In genomic region chr4:154559141-154559841, GRCh38 we compare ENCODE assay signal across 9 cellular contexts. TPM values are rescaled to one million over a fixed set of nuclear protein-coding genes. Genes with fewer than 3 reads are reported as not detected.
A peak's percentile ranks its signal among the peaks of the same experiment; 100 is the strongest.
DNase-seq lines count a peak whose midpoint lies in the region; ATAC-seq and TF ChIP-seq lines count a peak whose summit lies in the region.
"Had no signal": no experiment of that assay in that cellular context is flagged by ENCODE, and none has a peak within 500 bp of the region (broad histone marks: within the 10 kb centered on the region; RNA-seq: fewer than 3 reads in every experiment).

No MANE protein-coding gene starts in this region.

- H3K27me3 ChIP-seq in Karpas-422 (ENCODE audit: low read length) (no peaks in the 10 kb centered on the region), left lung (no peaks in the 10 kb centered on the region), tibial artery (no peaks in the 10 kb centered on the region)

- H3K79me2 ChIP-seq in Karpas-422 (ENCODE audit: low read length) = no peaks in the 10 kb centered on the region

- POLR2A ChIA-PET in AG04449 (lab: Yijun Ruan, JAX) (interaction anchor here (1.1 kb wide), 1 partner anchor 9 kb away, joined by 5 read pairs; the partner anchor contains the start of gene PLRG1), GM10248 (lab: Yijun Ruan, JAX) (no interaction called here)

- no peak overlapping the region for H3K4me2 ChIP-seq in Karpas-422 (ENCODE audit: low read depth, low read length, poor library complexity, severe bottlenecking)

- H3K27ac ChIP-seq in Karpas-422 (ENCODE audit: low read length) (no peak overlapping the region), left lung (no peak overlapping the region), caudate nucleus (ENCODE audit: low read depth, low read length) (no peak overlapping the region), tibial artery (no peak overlapping the region)
- H3K27ac ChIP-seq: SJSA1 had no signal

- H3K9me3 ChIP-seq in Karpas-422 (ENCODE audit: low read length) (no peaks in the 10 kb centered on the region), left lung (no peaks in the 10 kb centered on the region), tibial artery (no peaks in the 10 kb centered on the region)
- H3K9me3 ChIP-seq: SJSA1 had no signal

- H3K4me3 ChIP-seq in AG04449 (ENCODE audit: low read depth, low read length) = no peak overlapping the region
- no peak overlapping the region for H3K4me3 ChIP-seq in Karpas-422 (ENCODE audit: low read length)
- H3K4me3 ChIP-seq in left lung = no peak overlapping the region
- H3K4me3 ChIP-seq in tibial artery = no peak overlapping the region
- H3K4me3 ChIP-seq: SJSA1 had no signal

- H3K4me1 ChIP-seq in Karpas-422 (ENCODE audit: low read length) (no peaks in the 10 kb centered on the region), left lung (no peaks in the 10 kb centered on the region), tibial artery (no peaks in the 10 kb centered on the region)
- H3K4me1 ChIP-seq: SJSA1 had no signal

- intact Hi-C loops in left lung (cut with DNase I) (no loop called here), tibial artery (cut with DNase I; ENCODE audit: low total_unique reads) (loop anchor here (5.0 kb wide), 1 partner anchor 63 kb away; no protein-coding TSS in a partner anchor)

- no peaks in the 10 kb centered on the region for H3K36me3 ChIP-seq in Karpas-422 (ENCODE audit: insufficient read depth, low read length)
- H3K36me3 ChIP-seq in left lung = no peaks in the 10 kb centered on the region
- no peaks in the 10 kb centered on the region for H3K36me3 ChIP-seq in tibial artery
- H3K36me3 ChIP-seq: SJSA1 had no signal

- TF ChIP-seq CTCF in AG04449 (IDR thresholded peaks at IDR 0.05; ENCODE audit: insufficient read depth, low read length, missing control alignments) (peak; percentile 59), GM10248 (IDR thresholded peaks at IDR 0.05; ENCODE audit: control extremely low read depth, extremely low read depth, low read depth, missing control alignments) (peak; percentile 61), left lung (IDR thresholded peaks at IDR 0.05) (peak; percentile 42 to 43), tibial artery (IDR thresholded peaks at IDR 0.05) (no peak)

- no peaks in the 10 kb centered on the region for H3K9me2 ChIP-seq in Karpas-422 (replicated peaks; ENCODE audit: insufficient read depth, low read length)

- peak; percentile 92 for ATAC-seq in left lung

- no peak overlapping the region for H2AFZ ChIP-seq in Karpas-422 (ENCODE audit: low read length)

- CTCF ChIA-PET in AG04449 (lab: Yijun Ruan, JAX) (interaction anchor here (0.7 to 8.4 kb wide), 25 partner anchors 9 to 1228 kb away, joined by 3 to 353 read pairs (median 4); partner anchors contain the start of genes FGA, FGG, PLRG1 and RBM46), GM10248 (lab: Yijun Ruan, JAX) (interaction anchor here (0.7 to 20.2 kb wide), 32 partner anchors 9 to 815 kb away, joined by 3 to 550 read pairs (median 3); partner anchors contain the start of genes FGG and PLRG1)

- H4K20me1 ChIP-seq in Karpas-422 (ENCODE audit: insufficient read depth, low read depth, low read length) = no peaks in the 10 kb centered on the region

- DNase-seq in AG04449 (ENCODE audit: low read depth, low spot score) = no peak
- peak; percentile 34 for DNase-seq in GM10248 (ENCODE audit: extremely low spot score)
- DNase-seq in HCEC 1CT = peak; percentile 37
- DNase-seq in Karpas-422 = peak; percentile 83
- peak; percentile 8 for DNase-seq in amniotic stem cell (lab: John Stamatoyannopoulos, UW)
- no peak for DNase-seq in left lung
- DNase-seq in caudate nucleus (lab: John Stamatoyannopoulos, UW) = no peak
- DNase-seq in tibial artery = no peak

- H3K9ac ChIP-seq in Karpas-422 (ENCODE audit: low read length) = no peak overlapping the region

RNA-seq across cellular contexts. Expression of gene FGB, which starts 3.5 kb away (rescaled TPM):
- not detected in 2 replicates for total RNA-seq in Karpas-422 (2014; rRNA removed; shearing (Covaris generic); ENCODE audit: low replicate concordance)
- total RNA-seq in left lung = under 1 TPM in 1 of 2 donors, not detected in 1; 0.26 TPM
- total RNA-seq: SJSA1 had no signal

RNA-seq across cellular contexts. Expression of gene PLRG1, which starts 9.1 kb away (rescaled TPM):
- 57.9 and 112 TPM in 2 replicates for total RNA-seq in Karpas-422 (2014; rRNA removed; shearing (Covaris generic); ENCODE audit: low replicate concordance)
- 10 to 100 TPM; 58.0 to 68.1 TPM for total RNA-seq in left lung

RNA-seq across cellular contexts. Expression of gene FGA, which starts 31.3 kb away (rescaled TPM):
- total RNA-seq in Karpas-422 (2014; rRNA removed; shearing (Covaris generic); ENCODE audit: low replicate concordance) = not detected in 2 replicates
- 10 to 100 TPM in 1 of 2 donors, 1 to 10 TPM in 1; 3.6 to 75.6 TPM for total RNA-seq in left lung
- total RNA-seq: SJSA1 had no signal

RNA-seq across cellular contexts. Expression of gene FGG, which starts 53.2 kb away (rescaled TPM):
- total RNA-seq in Karpas-422 (2014; rRNA removed; shearing (Covaris generic); ENCODE audit: low replicate concordance) = not detected in 2 replicates
- 100 to 1,000 TPM in 1 of 2 donors, 10 to 100 TPM in 1; 11.2 to 384 TPM for total RNA-seq in left lung
- total RNA-seq: SJSA1 had no signal

Comparison
In these comparisons a context has a peak if more than half of its experiments do, and no peak if none do; other contexts are left out.
1. DNase-seq: peak in GM10248 (single experiment), HCEC 1CT (single experiment), Karpas-422 (single experiment) and amniotic stem cell (single experiment); none in AG04449 (single experiment), left lung (0 of 2), caudate nucleus (0 of 61) and tibial artery (0 of 2).
2. CTCF ChIP-seq: peak in AG04449 (single experiment), GM10248 (single experiment) and left lung (2 of 2); none in tibial artery (0 of 2).